In genomic region chr21:45290948-45291612, GRCh38 we compare ENCODE assay signal across 10 cellular contexts. TPM values are rescaled to one million over a fixed set of nuclear protein-coding genes. Genes with fewer than 3 reads are reported as not detected.
A peak's percentile ranks its signal among the peaks of the same experiment; 100 is the strongest.
DNase-seq lines count a peak whose midpoint lies in the region; ATAC-seq and TF ChIP-seq lines count a peak whose summit lies in the region.
"Had no signal": no experiment of that assay in that cellular context is flagged by ENCODE, and none has a peak within 500 bp of the region (broad histone marks: within the 10 kb centered on the region; RNA-seq: fewer than 3 reads in every experiment).

No MANE protein-coding gene starts in this region.

- H3K27ac ChIP-seq in Panc1 (ENCODE audit: low read length) = 0 out of 2 replicates have a peak overlapping the region, but pooled peaks have one; percentile 29

- intact Hi-C loops in Panc1 (cut with micrococcal nuclease; ENCODE audit: unreplicated experiment) = loop anchor here (5.0 kb wide), 1 partner anchor 121 kb away; no protein-coding TSS in a partner anchor

- peak; percentile 64 for DNase-seq in AG10803 (ENCODE audit: low read depth)
- no peak for DNase-seq in Panc1 (ENCODE audit: low read depth, low spot score)
- peak; percentile 50 for DNase-seq in ecto neural progenitor cell (ENCODE audit: low spot score)
- no peak for DNase-seq in neural crest cell (ENCODE audit: low read depth, low spot score)
- DNase-seq in NCI-H128 (lab: John Stamatoyannopoulos, UW; ENCODE audit: unreplicated experiment) = no peak
- DNase-seq in activated CD4-positive, alpha-beta T cell treated with anti-CD3 and anti-CD28 coated beads for 48 hours = no peak
- DNase-seq in GM19240 (ENCODE audit: insufficient read length, low spot score) = no peak
- DNase-seq in NCI-H187 treated with DMSO at 0.1 percent for 48 hours (lab: John Stamatoyannopoulos, UW) = no peak
- DNase-seq: C1 segment of cervical spinal cord had no signal

- H3K9me3 Mint-ChIP-seq in neural crest cell = no peaks in the 10 kb centered on the region
- H3K9me3 Mint-ChIP-seq: memory B cell had no signal

- no peak overlapping the region for H3K4me3 ChIP-seq in AG10803 (ENCODE audit: low read length)
- H3K4me3 ChIP-seq in Panc1 (ENCODE audit: low read depth in 2 of 2, low read length in 2 of 2) = no peak overlapping the region

- H3K36me3 Mint-ChIP-seq in neural crest cell (ENCODE audit: low read depth) = no peaks in the 10 kb centered on the region
- H3K36me3 Mint-ChIP-seq: memory B cell had no signal

- in situ Hi-C loops in Panc1 (cut with HindIII; ENCODE audit: low pct_unique_long_range_greater_than_20kb, low sequenced_read_pairs) = no loop called here

- H3K4me1 Mint-ChIP-seq in neural crest cell = peaks cover 48% of the 10 kb centered on the region

- H3K27me3 ChIP-seq in Panc1 (ENCODE audit: control insufficient read depth, insufficient read depth, low read length) = no peaks in the 10 kb centered on the region

- BruUV-seq in Panc1 (replicated peaks; lab: Mats Ljungman, UMichigan) = no TSS peak

- peak overlapping the region; percentile 69 for H3K4me3 Mint-ChIP-seq in neural crest cell
- H3K4me3 Mint-ChIP-seq: memory B cell had no signal

- no peak for ATAC-seq in Panc1

- no peaks in the 10 kb centered on the region; the same call in 1 of the 2 replicates for H3K36me3 ChIP-seq in Panc1 (ENCODE audit: control insufficient read depth, insufficient read depth, low read length)

- no peaks in the 10 kb centered on the region for H3K9me3 ChIP-seq in Panc1 (ENCODE audit: control insufficient read depth, insufficient read depth, low read depth, low read length)

- no peak overlapping the region for H3K27ac Mint-ChIP-seq in neural crest cell (ENCODE audit: unreplicated experiment)
- H3K27ac Mint-ChIP-seq: memory B cell had no signal

- POLR2A ChIA-PET in Panc1 (lab: Charles Lee) = no interaction called here

- peaks cover 10% of the 10 kb centered on the region for H3K27me3 Mint-ChIP-seq in neural crest cell (ENCODE audit: low read depth)

- CTCF ChIA-PET in Panc1 (lab: Charles Lee) = interaction anchor here (0.5 kb wide), 1 partner anchor 18 kb away, joined by 3 read pairs; no protein-coding TSS in a partner anchor

- no peak for TF ChIP-seq CTCF in AG10803 (conservative IDR thresholded peaks at IDR 0.05; ENCODE audit: low read length)
- TF ChIP-seq CTCF in Panc1 (IDR thresholded peaks at IDR 0.05) = no peak
- TF ChIP-seq CTCF in neural crest cell (conservative IDR thresholded peaks at IDR 0.05) = no peak

- H3K4me1 ChIP-seq in Panc1 (ENCODE audit: control insufficient read depth, insufficient read depth, low read length) = peaks cover 57% of the 10 kb centered on the region

RNA-seq across cellular contexts. Expression of gene POFUT2, which starts 3.4 kb away (rescaled TPM):
- total RNA-seq in Panc1 (2021; ENCODE audit: unreplicated experiment) = 59.6 TPM
- 68.4 TPM for polyA plus RNA-seq in Panc1 (2012; ENCODE audit: insufficient read length)
- 35.4 and 39.5 TPM in 2 replicates for total RNA-seq in neural crest cell

Comparison
In these comparisons a context has a peak if more than half of its experiments do, and no peak if none do; other contexts are left out.
1. DNase-seq: peak in AG10803 (single experiment) and ecto neural progenitor cell (single experiment); none in Panc1 (single experiment), neural crest cell (single experiment), NCI-H128 (single experiment), activated CD4-positive, alpha-beta T cell treated with anti-CD3 and anti-CD28 coated beads for 48 hours (single experiment), GM19240 (single experiment) and NCI-H187 treated with DMSO at 0.1 percent for 48 hours (single experiment).